Comparison of ENCODE assay signal across 8 cellular contexts in genomic region chr19:45001087-45001739, GRCh38. TPM values are rescaled to one million over a fixed set of nuclear protein-coding genes. Genes with fewer than 3 reads are reported as not detected.
A peak's percentile ranks its signal among the peaks of the same experiment; 100 is the strongest.
DNase-seq lines count a peak whose midpoint lies in the region; ATAC-seq, FAIRE-seq and TF ChIP-seq lines count a peak whose summit lies in the region.

Gene RELB, plus strand, starts transcription at chr19:45001464. Its CDS starts 116 bp downstream, at chr19:45001580.

- intact Hi-C loops in endothelial cell of umbilical vein (cut with micrococcal nuclease): no loop called here

- peak; percentile 57 for FAIRE-seq in endothelial cell of umbilical vein (lab: Jason Lieb, UNC)

- H3K27me3 ChIP-seq in NT2/D1 (ENCODE audit: insufficient read depth, insufficient read length): no peaks in the 10 kb centered on the region
- no peaks in the 10 kb centered on the region for H3K27me3 ChIP-seq in endothelial cell of umbilical vein (ENCODE audit: control insufficient read depth in 2 of 2, insufficient read depth in 2 of 2, low read length in 2 of 2)

- H3K27ac ChIP-seq in endothelial cell of umbilical vein (ENCODE audit: insufficient read depth, low read depth, low read length): peak within 1 kb of the TSS; percentile 96

- dilution Hi-C loops in endothelial cell of umbilical vein (cut with MboI; ENCODE audit: extremely low pct_ligation_motif_present, low sequenced_read_pairs): no loop called here

- H3K79me2 ChIP-seq in endothelial cell of umbilical vein (ENCODE audit: control insufficient read depth, insufficient read depth, low read length): no peaks in the 10 kb centered on the region

- H3K9ac ChIP-seq in NT2/D1 (ENCODE audit: insufficient read length, low read depth): peak within 1 kb of the TSS; percentile 78
- peak within 1 kb of the TSS; percentile 97 for H3K9ac ChIP-seq in endothelial cell of umbilical vein (replicated peaks; ENCODE audit: extremely low read depth, insufficient read depth, low read length)

- ATAC-seq in GM19468 (IDR thresholded peaks at IDR 0.05; ENCODE audit: extremely low read depth, unreplicated experiment): peak; percentile 57

- no peaks in the 10 kb centered on the region for H3K9me3 ChIP-seq in NT2/D1 (ENCODE audit: insufficient read depth, low read length)
- H3K9me3 ChIP-seq in endothelial cell of umbilical vein (replicated peaks; ENCODE audit: control insufficient read depth, insufficient read depth, low read length): no peaks in the 10 kb centered on the region

- CTCF ChIA-PET in endothelial cell of umbilical vein (lab: Charles Lee): interaction anchor here (1.0 to 2.9 kb wide), 2 partner anchors 12 to 58 kb away, joined by 4 to 14 read pairs; no protein-coding TSS in a partner anchor

- BruUV-seq in endothelial cell of umbilical vein (replicated peaks; lab: Mats Ljungman, UMichigan): no TSS peak

- H3K36me3 ChIP-seq in NT2/D1 (ENCODE audit: insufficient read depth, insufficient read length, low read length) (peaks cover 18% of the 10 kb centered on the region), endothelial cell of umbilical vein (ENCODE audit: control insufficient read depth in 2 of 2, extremely low read depth in 1 of 2, insufficient read depth in 2 of 2, low read length in 2 of 2) (peaks cover 0 to 2% of the 10 kb centered on the region in 2 experiments)

- no peaks in the 10 kb centered on the region for H4K20me1 ChIP-seq in endothelial cell of umbilical vein (replicated peaks; ENCODE audit: control insufficient read depth, extremely low read depth, insufficient read depth, low read length)

- H2AFZ ChIP-seq in endothelial cell of umbilical vein (ENCODE audit: low read depth, low read length): peak within 1 kb of the TSS; percentile 84

- POLR2A ChIA-PET in endothelial cell of umbilical vein (lab: Charles Lee): interaction anchor here (0.6 to 1.2 kb wide), 3 partner anchors 12 to 34 kb away, joined by 3 to 5 read pairs (median 4); no protein-coding TSS in a partner anchor

- peak; percentile 70 for DNase-seq in CMK (ENCODE audit: low read depth)
- DNase-seq in HS-5 (ENCODE audit: low read depth): peak; percentile 32
- peak; percentile 65 for DNase-seq in NT2/D1 (ENCODE audit: low read depth, low spot score)
- DNase-seq in activated CD8-positive, alpha-beta memory T cell treated with anti-CD3 and anti-CD28 coated beads, Interleukin-2, amount 50 U/mL, for 48 hours: peak; percentile 100
- peak; percentile 85 for DNase-seq in endothelial cell of umbilical vein (ENCODE audit: low read depth, low spot score)
- peak; percentile 81 for DNase-seq in middle frontal gyrus (ENCODE audit: extremely low spot score, low spot score)
- peak; percentile 91 to 92 for DNase-seq in stimulated activated CD8-positive, alpha-beta memory T cell treated with anti-CD3 and anti-CD28 coated beads, Interleukin-15, amount 100 ng/mL, for 48 hours (ENCODE audit: low read depth in 2 of 2)

- TF ChIP-seq CTCF in endothelial cell of umbilical vein (IDR thresholded peaks at IDR 0.05; ENCODE audit: extremely low read depth in 1 of 2, insufficient read depth in 1 of 2, low read depth in 1 of 2, low read length in 2 of 2): no peak

- H3K4me2 ChIP-seq in endothelial cell of umbilical vein (ENCODE audit: insufficient read depth, low read length): peak within 1 kb of the TSS; percentile 65

- no peaks in the 10 kb centered on the region for H3K9me1 ChIP-seq in endothelial cell of umbilical vein (replicated peaks; ENCODE audit: control insufficient read depth, extremely low read depth, insufficient read depth, low read length)

- TF ChIP-seq POLR2A in endothelial cell of umbilical vein (IDR thresholded peaks at IDR 0.05; ENCODE audit: low read depth, low read length): no peak

- no peaks in the 10 kb centered on the region for H3K4me1 ChIP-seq in NT2/D1 (ENCODE audit: insufficient read depth, insufficient read length)
- peaks cover 8% of the 10 kb centered on the region for H3K4me1 ChIP-seq in endothelial cell of umbilical vein (ENCODE audit: control insufficient read depth, extremely low read depth, insufficient read depth, low read length)

- H3K4me3 ChIP-seq in NT2/D1 (ENCODE audit: insufficient read length, low read depth): peak within 1 kb of the TSS; percentile 63
- H3K4me3 ChIP-seq in endothelial cell of umbilical vein (replicated peaks in 1 of 3; ENCODE audit: insufficient read depth in 1 of 3, low read depth in 1 of 3, low read length in 3 of 3): peak within 1 kb of the TSS; percentile 60 to 80 (median 68)

TF ChIP-seq in endothelial cell of umbilical vein, 7 proteins besides CTCF, POLR2A, EP300 and RAD21:
- TF ChIP-seq POLR2AphosphoS5 (IDR thresholded peaks at IDR 0.05; ENCODE audit: insufficient read depth, low read depth, low read length): peak; percentile 41
- TF ChIP-seq GATA2 (IDR thresholded peaks at IDR 0.05; ENCODE audit: insufficient read depth, insufficient read length, low read depth, low read length): no peak
- TF ChIP-seq JUN (IDR thresholded peaks at IDR 0.05; ENCODE audit: borderline replicate concordance, insufficient read depth, insufficient read length, low read depth): no peak
- no peak for TF ChIP-seq FOS (IDR thresholded peaks at IDR 0.05; ENCODE audit: borderline replicate concordance, insufficient read depth, low read length)
- TF ChIP-seq MAX (IDR thresholded peaks at IDR 0.05; ENCODE audit: insufficient read depth, insufficient read length): peak; percentile 68
- TF ChIP-seq EZH2 (IDR thresholded peaks at IDR 0.05; ENCODE audit: borderline replicate concordance, low read depth, low read length, severe bottlenecking): no peak

RNA-seq across cellular contexts. Expression of gene RELB, which starts in this region (rescaled TPM):
- 10.5 and 13.2 TPM in 2 replicates for total RNA-seq in endothelial cell of umbilical vein
- polyA plus RNA-seq in endothelial cell of umbilical vein: 14.4 and 19.8 TPM in 2 replicates
- polyA plus RNA-seq in endothelial cell of umbilical vein (2011; cell fraction: cytosol; rRNA removed): 9.5 and 17.5 TPM in 2 replicates
- polyA plus RNA-seq in endothelial cell of umbilical vein (2011; cell fraction: nucleus; rRNA removed): 9.4 and 13.6 TPM in 2 replicates
- polyA plus RNA-seq in endothelial cell of umbilical vein (2012): 6.7 and 18.4 TPM in 2 replicates
- polyA minus RNA-seq in endothelial cell of umbilical vein: 10.4 and 11.3 TPM in 2 replicates
- polyA minus RNA-seq in endothelial cell of umbilical vein (2011; cell fraction: cytosol; rRNA and poly(A)+ RNA removed): 8.4 TPM
- 6.2 and 13.4 TPM in 2 replicates for polyA minus RNA-seq in endothelial cell of umbilical vein (2011; cell fraction: nucleus; rRNA and poly(A)+ RNA removed)

Comparison
In these comparisons a context has a peak if more than half of its experiments do, and no peak if none do; other contexts are left out.
1. Peak in every context shown above with its lines: DNase-seq, ATAC-seq, H3K4me3 ChIP-seq and H3K27ac ChIP-seq.
2. DNase-seq: peak in every context shown above with its lines; median percentile 100 in activated CD8-positive, alpha-beta memory T cell treated with anti-CD3 and anti-CD28 coated beads, Interleukin-2, amount 50 U/mL, for 48 hours; 92 in stimulated activated CD8-positive, alpha-beta memory T cell treated with anti-CD3 and anti-CD28 coated beads, Interleukin-15, amount 100 ng/mL, for 48 hours; 85 in endothelial cell of umbilical vein; 81 in middle frontal gyrus; 70 in CMK; 65 in NT2/D1; 32 in HS-5.